Comparison of ENCODE assay signal across 1 cellular context in the genomic region with DNA sequence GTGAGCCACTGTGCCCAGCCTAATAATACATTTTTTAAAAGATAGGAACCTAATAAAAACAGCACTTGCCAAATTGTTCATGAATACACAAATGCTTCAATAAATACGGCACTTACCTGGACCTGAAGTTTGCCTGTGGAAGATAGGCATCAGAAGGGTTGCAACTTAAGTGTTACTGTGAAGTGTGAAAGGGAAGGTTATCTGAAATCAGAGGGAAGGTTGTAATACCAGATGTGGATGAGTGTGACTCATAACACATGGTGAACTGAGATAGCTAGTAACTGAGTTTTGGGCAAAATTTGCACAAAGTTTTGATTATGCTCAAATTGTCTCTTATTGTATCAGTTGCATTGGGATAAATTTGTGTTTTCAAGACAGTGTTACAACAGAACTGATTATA.
A peak's percentile ranks its signal among the peaks of the same experiment; 100 is the strongest.
TF ChIP-seq lines count a peak whose summit lies in the region.

No MANE protein-coding gene starts in this region.

TF ChIP-seq in K562, 482 proteins besides CTCF, POLR2A, EP300 and RAD21 (continued from another document):
- TF ChIP-seq ATF3 (IDR thresholded peaks at IDR 0.05): peak; percentile 78
- TF ChIP-seq ATF3 (CRISPR knock-in tag; conservative IDR thresholded peaks at IDR 0.05): no peak
- peak in 1 of 2 experiments; percentile 41; a peak in 1 of 4 replicates for TF ChIP-seq HDAC1 (IDR thresholded peaks at IDR 0.05)
